ENCODE assay signal across 9 cellular contexts in genomic region chr2:73780242-73780582, GRCh38. TPM values are rescaled to one million over a fixed set of nuclear protein-coding genes. Genes with fewer than 3 reads are reported as not detected.
DNase-seq lines count a peak whose midpoint lies in the region; ATAC-seq and TF ChIP-seq lines count a peak whose summit lies in the region.
"Had no signal": no experiment of that assay in that cellular context is flagged by ENCODE, and none has a peak within 500 bp of the region (broad histone marks: within the 10 kb centered on the region; RNA-seq: fewer than 3 reads in every experiment).

No MANE protein-coding gene starts in this region.

- H3K36me3 ChIP-seq in OCI-LY1 (ENCODE audit: insufficient read depth, low read length) (peaks cover 15% of the 10 kb centered on the region), ectodermal cell (ENCODE audit: control insufficient read depth, insufficient read depth, low read length) (no peaks in the 10 kb centered on the region), neutrophil (peaks cover 21% of the 10 kb centered on the region)

- peak overlapping the region; percentile 97 for H3K27ac Mint-ChIP-seq in CD4-positive, alpha-beta T cell

- no peaks in the 10 kb centered on the region for H3K27me3 ChIP-seq in CD4-positive, alpha-beta T cell (ENCODE audit: control insufficient read depth, insufficient read depth, low read length)
- no peaks in the 10 kb centered on the region for H3K27me3 ChIP-seq in OCI-LY1 (ENCODE audit: insufficient read depth, low read length)
- no peaks in the 10 kb centered on the region for H3K27me3 ChIP-seq in ectodermal cell (ENCODE audit: control insufficient read depth, insufficient read depth, low read length, poor library complexity, severe bottlenecking)
- no peaks in the 10 kb centered on the region for H3K27me3 ChIP-seq in neutrophil

- 2 to 9% methylated on average over 5 to 6 of the region's 6 CpGs for WGBS in ectodermal cell, 2 experiments

- CTCF ChIA-PET in CD4-positive, alpha-beta T cell (lab: Charles Lee): interaction anchor here (0.9 to 1.0 kb wide), 2 partner anchors 48 kb away, joined by 3 to 4 read pairs; partner anchors contain the start of gene STAMBP

- POLR2A ChIA-PET in CD4-positive, alpha-beta T cell (lab: Charles Lee): interaction anchor here (0.9 kb wide), 1 partner anchor 48 kb away, joined by 3 read pairs; the partner anchor contains the start of gene STAMBP

- peak overlapping the region; percentile 90 for H3K4me3 ChIP-seq in OCI-LY1 (ENCODE audit: low read depth, low read length, poor library complexity, severe bottlenecking)
- peak overlapping the region; percentile 89 for H3K4me3 ChIP-seq in ectodermal cell (ENCODE audit: insufficient read depth, low read depth, low read length)
- peak overlapping the region; percentile 74 to 91 for H3K4me3 ChIP-seq in neutrophil (ENCODE audit: low read depth in 1 of 2, low read length in 1 of 2)

- no peaks in the 10 kb centered on the region for H4K20me1 ChIP-seq in OCI-LY1 (ENCODE audit: insufficient read depth, low read length)

- peaks cover 41% of the 10 kb centered on the region for H3K36me3 Mint-ChIP-seq in CD4-positive, alpha-beta T cell (ENCODE audit: low read depth)

- ATAC-seq in CD4-positive, alpha-beta T cell (ENCODE audit: poor library complexity): no peak

- no peak for DNase-seq in CD4-positive, alpha-beta T cell
- no peak for DNase-seq in GM13977 (ENCODE audit: low spot score)
- no peak for DNase-seq in AG08395 (ENCODE audit: low spot score)
- DNase-seq in head of caudate nucleus: no peak
- DNase-seq in GM20000 (ENCODE audit: low spot score): no peak

- peaks cover 16% of the 10 kb centered on the region; the same call in 1 of the 2 replicates for H3K79me2 ChIP-seq in OCI-LY1 (ENCODE audit: insufficient read depth, low read length)

- no peak overlapping the region for H3K9ac ChIP-seq in OCI-LY1 (ENCODE audit: low read length)

- peaks cover 11% of the 10 kb centered on the region for H3K27me3 Mint-ChIP-seq in CD4-positive, alpha-beta T cell

- H3K9me3 ChIP-seq in CD4-positive, alpha-beta T cell (ENCODE audit: control insufficient read depth, low read length): no peaks in the 10 kb centered on the region
- no peaks in the 10 kb centered on the region for H3K9me3 ChIP-seq in OCI-LY1 (ENCODE audit: low read length)
- H3K9me3 ChIP-seq in ectodermal cell (ENCODE audit: control insufficient read depth, low read length): no peaks in the 10 kb centered on the region
- H3K9me3 ChIP-seq in neutrophil: no peaks in the 10 kb centered on the region

- H3K9me2 ChIP-seq in OCI-LY1 (ENCODE audit: low read depth, low read length): no peaks in the 10 kb centered on the region

- H3K4me3 Mint-ChIP-seq in CD4-positive, alpha-beta T cell: peak overlapping the region; percentile 99

- intact Hi-C loops in CD4-positive, alpha-beta T cell (cut with DNase I, micrococcal nuclease): loop anchor here in 1 of 2 experiments (1.0 to 10.0 kb wide), 2 partner anchors 48 to 395 kb away; partner anchors contain the start of genes ALMS1 and STAMBP
- intact Hi-C loops in head of caudate nucleus (cut with DNase I): no loop called here

- in situ Hi-C loops in GM13977 (cut with MboI; ENCODE audit: low pct_unique_long_range_greater_than_20kb, low sequenced_read_pairs, unreplicated experiment): no loop called here

- H3F3A ChIP-seq in OCI-LY1 (ENCODE audit: insufficient read depth, low read length): no peaks in the 10 kb centered on the region

- H3K4me2 ChIP-seq in OCI-LY1 (ENCODE audit: low read length): peak overlapping the region; percentile 87

- peak; percentile 40 for TF ChIP-seq CTCF in CD4-positive, alpha-beta T cell (IDR thresholded peaks at IDR 0.05)
- TF ChIP-seq CTCF in OCI-LY1 (IDR thresholded peaks at IDR 0.05; ENCODE audit: low read length) (no peak), neutrophil (IDR thresholded peaks at IDR 0.05) (no peak), GM13977 (IDR thresholded peaks at IDR 0.05; ENCODE audit: extremely low read depth, insufficient read depth, missing control alignments) (no peak), GM20000 (IDR thresholded peaks at IDR 0.05; ENCODE audit: extremely low read depth, missing control alignments) (no peak)

- H3K9me3 Mint-ChIP-seq in CD4-positive, alpha-beta T cell: no peaks in the 10 kb centered on the region

- H3K27ac ChIP-seq in CD4-positive, alpha-beta T cell (ENCODE audit: low read depth, low read length): peak overlapping the region; percentile 85
- no peak overlapping the region for H3K27ac ChIP-seq in OCI-LY1 (ENCODE audit: low read depth, low read length, poor library complexity, severe bottlenecking)
- H3K27ac ChIP-seq in ectodermal cell (ENCODE audit: insufficient read depth, low read depth, low read length, poor library complexity, severe bottlenecking): no peak overlapping the region
- peak overlapping the region; percentile 90 for H3K27ac ChIP-seq in neutrophil

- H2AFZ ChIP-seq in OCI-LY1 (ENCODE audit: low read length): peak overlapping the region; percentile 88; the same call in 1 of the 2 replicates

- H3K4me1 ChIP-seq in OCI-LY1 (ENCODE audit: insufficient read depth, low read length, severe bottlenecking) (peaks cover 17% of the 10 kb centered on the region), ectodermal cell (ENCODE audit: control insufficient read depth, insufficient read depth, low read length) (peaks cover 4% of the 10 kb centered on the region), neutrophil (ENCODE audit: control insufficient read depth in 1 of 2, insufficient read depth in 1 of 2, low read depth in 1 of 2, low read length in 1 of 2) (peaks cover 13 to 15% of the 10 kb centered on the region in 2 experiments)

- peaks cover 41% of the 10 kb centered on the region for H3K4me1 Mint-ChIP-seq in CD4-positive, alpha-beta T cell (ENCODE audit: low read depth)

RNA-seq across cellular contexts. Expression of gene DUSP11, which starts 0.3 kb away (rescaled TPM):
- total RNA-seq in CD4-positive, alpha-beta T cell: 10 to 100 TPM; 57.1 to 61.5 TPM
- 25.1 TPM for polyA plus RNA-seq in ectodermal cell (2013, experiment 1 of 4)
- 24.4 TPM for polyA plus RNA-seq in ectodermal cell (2013, experiment 2 of 4)
- 22.1 TPM for polyA plus RNA-seq in ectodermal cell (2013, experiment 3 of 4)
- polyA plus RNA-seq in ectodermal cell (2013, experiment 4 of 4): 23.4 TPM

RNA-seq across cellular contexts. Expression of gene C2orf78, which starts 3.8 kb away (rescaled TPM):
- not detected for total RNA-seq in CD4-positive, alpha-beta T cell
- not detected for polyA plus RNA-seq in ectodermal cell (2013, experiment 1 of 4)
- not detected for polyA plus RNA-seq in ectodermal cell (2013, experiment 2 of 4)
- not detected for polyA plus RNA-seq in ectodermal cell (2013, experiment 3 of 4)
- 0.08 TPM for polyA plus RNA-seq in ectodermal cell (2013, experiment 4 of 4)
- total RNA-seq: HT1080 had no signal

RNA-seq across cellular contexts. Expression of gene TPRKB, which starts 43.1 kb away (rescaled TPM):
- total RNA-seq in CD4-positive, alpha-beta T cell: 10 to 100 TPM; 16.1 to 18.2 TPM
- 76.3 TPM for polyA plus RNA-seq in ectodermal cell (2013, experiment 1 of 4)
- polyA plus RNA-seq in ectodermal cell (2013, experiment 2 of 4): 75.3 TPM
- 72.5 TPM for polyA plus RNA-seq in ectodermal cell (2013, experiment 3 of 4)
- polyA plus RNA-seq in ectodermal cell (2013, experiment 4 of 4): 70.2 TPM

RNA-seq across cellular contexts. Expression of gene STAMBP, which starts 48.5 kb away (rescaled TPM):
- total RNA-seq in CD4-positive, alpha-beta T cell: 10 to 100 TPM; 11.3 to 13.8 TPM
- 63.4 TPM for polyA plus RNA-seq in ectodermal cell (2013, experiment 1 of 4)
- polyA plus RNA-seq in ectodermal cell (2013, experiment 2 of 4): 59.8 TPM
- 46.1 TPM for polyA plus RNA-seq in ectodermal cell (2013, experiment 3 of 4)
- 53.3 TPM for polyA plus RNA-seq in ectodermal cell (2013, experiment 4 of 4)

Comparison
In these comparisons a context has a peak if more than half of its experiments do, and no peak if none do; other contexts are left out.
1. H3K27ac ChIP-seq: peak in CD4-positive, alpha-beta T cell (single experiment) and neutrophil (single experiment); none in OCI-LY1 (single experiment) and ectodermal cell (single experiment).
2. Peak in every context shown above with its lines, with median percentiles within 50 percentile points of each other: H3K4me3 ChIP-seq.